ENCODE assay signal across 2 cellular contexts in the genomic region with DNA sequence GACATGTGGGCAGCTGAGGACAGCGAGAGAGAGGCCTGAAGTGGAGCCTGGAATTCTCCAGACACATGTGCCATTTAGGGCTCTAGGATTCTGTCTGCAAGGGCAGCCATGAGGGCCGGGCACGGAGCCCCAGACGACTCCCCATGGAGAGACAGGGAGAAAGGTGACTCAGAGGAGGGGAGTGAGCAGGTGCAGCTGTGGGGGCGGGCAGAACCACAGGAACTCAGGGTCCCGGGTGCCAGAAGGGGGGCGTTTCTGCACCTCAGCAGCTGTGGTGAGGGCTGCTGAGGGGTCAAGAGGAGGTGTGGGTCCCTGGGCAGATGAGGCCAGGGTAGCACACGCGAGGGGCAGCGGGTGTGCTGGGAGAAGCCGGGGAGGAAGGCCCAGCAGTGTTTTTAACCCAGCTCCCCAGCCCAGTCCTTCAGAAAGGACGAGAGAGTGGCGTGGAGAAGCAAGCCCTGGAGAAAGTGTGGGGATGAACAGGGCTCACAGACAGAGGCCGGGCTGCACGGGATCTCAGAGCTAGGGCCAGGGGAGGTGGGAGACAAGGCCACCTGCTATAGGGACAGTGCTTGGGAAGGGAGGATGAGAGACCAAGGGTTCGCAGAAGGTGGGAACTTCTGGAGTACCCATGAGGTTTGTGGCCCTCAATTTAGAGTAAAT.
TF ChIP-seq lines count a peak whose summit lies in the region.

No MANE protein-coding gene starts in this region.

TF ChIP-seq in Ishikawa, 13 proteins besides CTCF, POLR2A, EP300 and RAD21:
- TF ChIP-seq TEAD4 (IDR thresholded peaks at IDR 0.05) (no peak), YY1 (IDR thresholded peaks at IDR 0.05; ENCODE audit: low read depth) (no peak), CREB1 (IDR thresholded peaks at IDR 0.05; ENCODE audit: low read depth) (no peak), ZBTB7A (IDR thresholded peaks at IDR 0.05; ENCODE audit: low read depth) (no peak), TAF1 (IDR thresholded peaks at IDR 0.05; ENCODE audit: low read depth) (no peak), CEBPB (IDR thresholded peaks at IDR 0.05) (no peak), TCF12 (IDR thresholded peaks at IDR 0.05; ENCODE audit: low read depth) (peak; percentile 32; the same call in 1 of the 2 replicates), NFIC (IDR thresholded peaks at IDR 0.05) (no peak), FOXM1 (IDR thresholded peaks at IDR 0.05; ENCODE audit: borderline replicate concordance, low read depth) (no peak), EGR1 (IDR thresholded peaks at IDR 0.05) (peak; percentile 68)
- TF ChIP-seq, protein P1, sequence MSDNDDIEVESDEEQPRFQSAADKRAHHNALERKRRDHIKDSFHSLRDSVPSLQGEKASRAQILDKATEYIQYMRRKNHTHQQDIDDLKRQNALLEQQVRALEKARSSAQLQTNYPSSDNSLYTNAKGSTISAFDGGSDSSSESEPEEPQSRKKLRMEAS (IDR thresholded peaks at IDR 0.05): no peak
- TF ChIP-seq, protein P2, sequence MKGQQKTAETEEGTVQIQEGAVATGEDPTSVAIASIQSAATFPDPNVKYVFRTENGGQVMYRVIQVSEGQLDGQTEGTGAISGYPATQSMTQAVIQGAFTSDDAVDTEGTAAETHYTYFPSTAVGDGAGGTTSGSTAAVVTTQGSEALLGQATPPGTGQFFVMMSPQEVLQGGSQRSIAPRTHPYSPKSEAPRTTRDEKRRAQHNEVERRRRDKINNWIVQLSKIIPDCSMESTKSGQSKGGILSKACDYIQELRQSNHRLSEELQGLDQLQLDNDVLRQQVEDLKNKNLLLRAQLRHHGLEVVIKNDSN (IDR thresholded peaks at IDR 0.05): no peak
- TF ChIP-seq, protein P3, sequence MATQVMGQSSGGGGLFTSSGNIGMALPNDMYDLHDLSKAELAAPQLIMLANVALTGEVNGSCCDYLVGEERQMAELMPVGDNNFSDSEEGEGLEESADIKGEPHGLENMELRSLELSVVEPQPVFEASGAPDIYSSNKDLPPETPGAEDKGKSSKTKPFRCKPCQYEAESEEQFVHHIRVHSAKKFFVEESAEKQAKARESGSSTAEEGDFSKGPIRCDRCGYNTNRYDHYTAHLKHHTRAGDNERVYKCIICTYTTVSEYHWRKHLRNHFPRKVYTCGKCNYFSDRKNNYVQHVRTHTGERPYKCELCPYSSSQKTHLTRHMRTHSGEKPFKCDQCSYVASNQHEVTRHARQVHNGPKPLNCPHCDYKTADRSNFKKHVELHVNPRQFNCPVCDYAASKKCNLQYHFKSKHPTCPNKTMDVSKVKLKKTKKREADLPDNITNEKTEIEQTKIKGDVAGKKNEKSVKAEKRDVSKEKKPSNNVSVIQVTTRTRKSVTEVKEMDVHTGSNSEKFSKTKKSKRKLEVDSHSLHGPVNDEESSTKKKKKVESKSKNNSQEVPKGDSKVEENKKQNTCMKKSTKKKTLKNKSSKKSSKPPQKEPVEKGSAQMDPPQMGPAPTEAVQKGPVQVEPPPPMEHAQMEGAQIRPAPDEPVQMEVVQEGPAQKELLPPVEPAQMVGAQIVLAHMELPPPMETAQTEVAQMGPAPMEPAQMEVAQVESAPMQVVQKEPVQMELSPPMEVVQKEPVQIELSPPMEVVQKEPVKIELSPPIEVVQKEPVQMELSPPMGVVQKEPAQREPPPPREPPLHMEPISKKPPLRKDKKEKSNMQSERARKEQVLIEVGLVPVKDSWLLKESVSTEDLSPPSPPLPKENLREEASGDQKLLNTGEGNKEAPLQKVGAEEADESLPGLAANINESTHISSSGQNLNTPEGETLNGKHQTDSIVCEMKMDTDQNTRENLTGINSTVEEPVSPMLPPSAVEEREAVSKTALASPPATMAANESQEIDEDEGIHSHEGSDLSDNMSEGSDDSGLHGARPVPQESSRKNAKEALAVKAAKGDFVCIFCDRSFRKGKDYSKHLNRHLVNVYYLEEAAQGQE (IDR thresholded peaks at IDR 0.05; ENCODE audit: low read depth): no peak

TF ChIP-seq in HepG2, 621 proteins besides CTCF, POLR2A, EP300 and RAD21:
- TF ChIP-seq TBP (CRISPR knock-in tag; IDR thresholded peaks at IDR 0.05) (no peak), RXRA (CRISPR knock-in tag; IDR thresholded peaks at IDR 0.05) (0 out of 2 replicates have a peak, but pooled peaks have one; percentile 0)
